Comparison of ENCODE assay signal across 1 cellular context in genomic region chr17:8151120-8151640, GRCh38.
TF ChIP-seq lines count a peak whose summit lies in the region.

No MANE protein-coding gene starts in this region.

TF ChIP-seq in HEK293, 187 proteins besides CTCF, POLR2A, EP300 and RAD21 (continued from another document):
- TF ChIP-seq ZNF398 (tag by site-specific recombination; IDR thresholded peaks at IDR 0.05) (peak; percentile 94), ZNF792 (tag by site-specific recombination; IDR thresholded peaks at IDR 0.05) (no peak), ZNF561 (tag by site-specific recombination; IDR thresholded peaks at IDR 0.05; ENCODE audit: borderline replicate concordance) (no peak), ZNF214 (tag by site-specific recombination; IDR thresholded peaks at IDR 0.05; ENCODE audit: borderline replicate concordance) (no peak), MYNN (tag by site-specific recombination; IDR thresholded peaks at IDR 0.05; ENCODE audit: borderline replicate concordance) (0 out of 2 replicates have a peak, but pooled peaks have one; percentile 48), SP3 (tag by site-specific recombination; IDR thresholded peaks at IDR 0.05) (peak; percentile 72), ZNF701 (tag by site-specific recombination; IDR thresholded peaks at IDR 0.05) (no peak), ZBTB26 (tag by site-specific recombination; optimal IDR thresholded peaks at IDR 0.05) (peak; percentile 80), ZEB2 (tag by site-specific recombination; IDR thresholded peaks at IDR 0.05) (0 out of 2 replicates have a peak, but pooled peaks have one; percentile 26), ZNF2 (tag by site-specific recombination; IDR thresholded peaks at IDR 0.05) (no peak)
